In the genomic region with DNA sequence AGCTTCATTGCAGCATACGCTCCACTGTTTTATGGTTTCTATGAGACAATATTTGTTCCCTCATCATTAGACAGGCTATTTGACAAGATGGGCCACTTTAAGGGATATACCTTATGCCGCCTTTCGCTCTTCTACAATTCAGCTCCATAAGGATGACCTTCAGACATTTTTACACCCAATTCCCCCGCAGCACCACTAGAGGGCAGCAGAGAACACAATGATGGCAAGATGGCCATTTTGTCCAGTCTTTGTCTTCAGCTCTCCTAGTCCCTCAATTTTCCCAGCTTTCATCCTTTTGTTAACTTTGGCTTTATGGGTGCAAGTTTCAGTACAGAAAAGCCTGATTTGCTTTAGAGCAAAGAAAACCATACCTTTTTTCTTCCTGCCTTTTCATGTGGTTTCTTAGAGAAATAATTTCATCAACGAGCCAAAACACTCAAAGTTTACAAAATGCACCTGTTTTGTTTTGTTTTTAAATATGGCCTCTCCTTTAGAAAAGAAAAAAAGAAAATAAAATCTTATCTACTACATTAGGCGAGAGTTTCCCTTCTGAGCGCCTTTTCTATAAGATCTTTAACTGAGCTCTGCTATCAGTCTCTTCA, we compare ENCODE assay signal across 8 cellular contexts.
DNase-seq lines count a peak whose midpoint lies in the region; ATAC-seq, FAIRE-seq and TF ChIP-seq lines count a peak whose summit lies in the region.

No MANE protein-coding gene starts in this region.

- H3K36me3 ChIP-seq in DOHH2 (ENCODE audit: control insufficient read depth, low read length) (no peaks in the 10 kb centered on the region), H1 (ENCODE audit: control insufficient read depth in 2 of 4, insufficient read depth in 4 of 4, low read length in 3 of 4) (0 out of 8 replicates have a peak, but pooled peaks cover 0 to 2% (median 0%) of the 10 kb centered on the region in 4 experiments), mucosa of descending colon (ENCODE audit: low read depth) (no peaks in the 10 kb centered on the region)

- H3K9ac ChIP-seq in H1 (replicated peaks in 1 of 4; ENCODE audit: extremely low read depth in 1 of 4, low read depth in 3 of 4, low read length in 3 of 4), result no peak overlapping the region

- H3K27ac ChIP-seq in DOHH2 (ENCODE audit: low read depth, low read length) (no peak overlapping the region), H1 (ENCODE audit: low read depth, low read length) (no peak overlapping the region)

- peak; percentile 90 for TF ChIP-seq CTCF in DOHH2 (IDR thresholded peaks at IDR 0.05; ENCODE audit: low read depth, low read length, poor library complexity, severe bottlenecking)
- peak; percentile 71 to 92 (median 85) for TF ChIP-seq CTCF in H1 (IDR thresholded peaks at IDR 0.05; ENCODE audit: control extremely low read depth in 1 of 3, insufficient read depth in 1 of 3, low read depth in 1 of 3, low read length in 3 of 3)
- TF ChIP-seq CTCF in mucosa of descending colon (IDR thresholded peaks at IDR 0.05), result peak; percentile 72

- no peak overlapping the region for H4K91ac ChIP-seq in H1 (replicated peaks; ENCODE audit: insufficient read length, low read length)

- no peaks in the 10 kb centered on the region; the same call in 1 of the 2 replicates for H3K23me2 ChIP-seq in H1 (ENCODE audit: low read depth, low read length)

- H2BK12ac ChIP-seq in H1 (ENCODE audit: low read depth, low read length), result no peak overlapping the region

- no peaks in the 10 kb centered on the region for H3K79me1 ChIP-seq in H1 (ENCODE audit: low read depth, low read length)

- no peak overlapping the region for H2BK20ac ChIP-seq in H1 (ENCODE audit: low read length)

- no peak overlapping the region for H3K23ac ChIP-seq in H1 (ENCODE audit: insufficient read length)

- H3K79me2 ChIP-seq in DOHH2 (ENCODE audit: control insufficient read depth, low read length) (no peaks in the 10 kb centered on the region), H1 (ENCODE audit: control insufficient read depth in 1 of 2, insufficient read depth in 2 of 2, low read length in 2 of 2) (no peaks in the 10 kb centered on the region)

- peak; percentile 48 for ATAC-seq in HG03060 (IDR thresholded peaks at IDR 0.05; ENCODE audit: low read depth, unreplicated experiment)
- peak; percentile 91 for ATAC-seq in mucosa of descending colon
- ATAC-seq in HG03280 (IDR thresholded peaks at IDR 0.05; ENCODE audit: unreplicated experiment), result no peak

- H3K56ac ChIP-seq in H1 (replicated peaks; ENCODE audit: insufficient read length, low read depth, low read length), result no peak overlapping the region

- peak; percentile 96 to 98 for TF ChIP-seq RAD21 in H1 (IDR thresholded peaks at IDR 0.05 in 1 of 2, conservative IDR thresholded peaks at IDR 0.05 in 1 of 2; ENCODE audit: low read depth in 2 of 2, low read length in 2 of 2)

- no peak overlapping the region for H2AK5ac ChIP-seq in H1 (ENCODE audit: low read depth, low read length)

- 66% methylated on average over 7 of the region's 7 CpGs; no CpG with 5 or more reads in 1 of the 2 experiments for WGBS in H1 (ENCODE audit: extremely low coverage in 1 of 2, insufficient coverage in 1 of 2, insufficient read length in 1 of 2, insufficient replicate concordance in 2 of 2, low coverage in 1 of 2, low lambda C conversion rate in 2 of 2, missing lambda C conversion rate in 1 of 2), 2 experiments

- no peaks in the 10 kb centered on the region for H3K27me3 ChIP-seq in DOHH2 (ENCODE audit: control insufficient read depth, low read length)
- no peaks in the 10 kb centered on the region for H3K27me3 ChIP-seq in H1 (replicated peaks in 1 of 4; ENCODE audit: control insufficient read depth in 3 of 4, extremely low read depth in 1 of 4, insufficient read depth in 3 of 4, low read length in 3 of 4)

- no peak overlapping the region for H2BK120ac ChIP-seq in H1 (replicated peaks; ENCODE audit: low read depth, low read length)

- H3K9me3 ChIP-seq in DOHH2 (ENCODE audit: control insufficient read depth, insufficient read depth, low read length) (no peaks in the 10 kb centered on the region), H1 (ENCODE audit: insufficient read depth in 2 of 2, low read depth in 1 of 2, low read length in 1 of 2) (no peaks in the 10 kb centered on the region), mucosa of descending colon (no peaks in the 10 kb centered on the region)

- DNase-seq in NCI-H510A (lab: John Stamatoyannopoulos, UW), result peak; percentile 46
- peak; percentile 20 to 30 for DNase-seq in activated CD4-positive, alpha-beta T cell treated with anti-CD3 and anti-CD28 coated beads, Interleukin-2, amount 50 U/mL, for 4 hours
- DNase-seq in H1 (ENCODE audit: low read depth in 1 of 2, low spot score in 2 of 2), result peak; percentile 33 to 84
- DNase-seq in mucosa of descending colon, result peak in 2 of 3 donors; percentile 68 to 77
- DNase-seq in stimulated activated CD8-positive, alpha-beta memory T cell treated with anti-CD3 and anti-CD28 coated beads, Interleukin-7, amount 100 ng/mL, for 4 hours (ENCODE audit: low read depth in 2 of 2), result peak; percentile 16 to 17

- H3F3A ChIP-seq in DOHH2 (ENCODE audit: control insufficient read depth, insufficient read depth), result no peaks in the 10 kb centered on the region

- H3K4me3 ChIP-seq in DOHH2 (ENCODE audit: low read length), result no peak overlapping the region
- no peak overlapping the region for H3K4me3 ChIP-seq in H1 (ENCODE audit: extremely low read depth in 1 of 4, insufficient read depth in 2 of 4, low read depth in 3 of 4, low read length in 4 of 4)
- H3K4me3 ChIP-seq in mucosa of descending colon, result no peak overlapping the region

- H3K4ac ChIP-seq in H1 (replicated peaks; ENCODE audit: insufficient read length, low read depth, low read length), result no peak overlapping the region

- intact Hi-C loops in mucosa of descending colon (cut with DNase I, micrococcal nuclease), result loop anchor here (2.0 to 10.0 kb wide), 4 partner anchors 351 to 833 kb away; no protein-coding TSS in a partner anchor

- no peak overlapping the region for H2BK5ac ChIP-seq in H1 (ENCODE audit: low read depth, low read length)

- no peak overlapping the region for H3K4me2 ChIP-seq in DOHH2 (ENCODE audit: low read length)
- H3K4me2 ChIP-seq in H1 (ENCODE audit: insufficient read depth in 1 of 2, low read depth in 2 of 2, low read length in 2 of 2), result no peak overlapping the region

- POLR2A ChIA-PET in H1 (lab: Charles Lee; ENCODE audit: partially characterized antibody), result no interaction called here

- H3K9me2 ChIP-seq in DOHH2 (replicated peaks; ENCODE audit: control insufficient read depth, low read length), result no peaks in the 10 kb centered on the region

- H2BK15ac ChIP-seq in H1 (ENCODE audit: low read length), result no peak overlapping the region

- H2AFZ ChIP-seq in H1 (ENCODE audit: low read length), result peak overlapping the region; percentile 27; the same call in 1 of the 2 replicates

- CTCF ChIA-PET in H1 (lab: Charles Lee; ENCODE audit: partially characterized antibody), result interaction anchor here (0.6 to 3.9 kb wide), 64 partner anchors 8 to 1207 kb away, joined by 3 to 41 read pairs (median 3); no protein-coding TSS in a partner anchor

- no peak overlapping the region for H4K8ac ChIP-seq in H1 (ENCODE audit: extremely low read depth, insufficient read depth, low read length)

- H3K4me1 ChIP-seq in DOHH2 (ENCODE audit: control insufficient read depth, low read length) (no peaks in the 10 kb centered on the region), H1 (replicated peaks in 1 of 4; ENCODE audit: control insufficient read depth in 3 of 4, insufficient read depth in 4 of 4, low read length in 3 of 4) (peaks cover 0 to 3% (median 0%) of the 10 kb centered on the region in 4 experiments; a peak in 1 of 7 replicates), mucosa of descending colon (ENCODE audit: low read depth) (no peaks in the 10 kb centered on the region)

- no peak overlapping the region for H3K18ac ChIP-seq in H1 (ENCODE audit: extremely low read depth, low read length)

- no peak overlapping the region for H3K14ac ChIP-seq in H1 (ENCODE audit: insufficient read length)

- TF ChIP-seq POLR2A in H1 (IDR thresholded peaks at IDR 0.05; ENCODE audit: control extremely low read depth in 1 of 2, low read depth in 2 of 2, low read length in 2 of 2), result no peak

- peak; percentile 97 for FAIRE-seq in H1 (lab: Jason Lieb, UNC)

- TF ChIP-seq EP300 in H1 (IDR thresholded peaks at IDR 0.05; ENCODE audit: borderline replicate concordance in 1 of 2, low read depth in 2 of 2, low read length in 2 of 2), result no peak

- H4K20me1 ChIP-seq in DOHH2 (ENCODE audit: control insufficient read depth, insufficient read depth, low read depth, low read length) (no peaks in the 10 kb centered on the region), H1 (replicated peaks in 1 of 2; ENCODE audit: control insufficient read depth in 1 of 2, insufficient read depth in 2 of 2, low read length in 2 of 2) (no peaks in the 10 kb centered on the region)

- no peak overlapping the region for H4K5ac ChIP-seq in H1 (ENCODE audit: insufficient read length, low read depth, low read length)

TF ChIP-seq in H1, 55 proteins besides CTCF, POLR2A, EP300 and RAD21:
- TF ChIP-seq MAFK (IDR thresholded peaks at IDR 0.05; ENCODE audit: low read depth, low read length), result no peak
- no peak for TF ChIP-seq KDM5A (IDR thresholded peaks at IDR 0.05; ENCODE audit: low read length)
- TF ChIP-seq PHF8 (conservative IDR thresholded peaks at IDR 0.05; ENCODE audit: low read depth, low read length), result no peak
- no peak for TF ChIP-seq HDAC2 (IDR thresholded peaks at IDR 0.05; ENCODE audit: borderline replicate concordance in 1 of 2, low read depth in 2 of 2, low read length in 2 of 2)
- TF ChIP-seq TAF1 (IDR thresholded peaks at IDR 0.05; ENCODE audit: low read depth, low read length), result no peak
- peak; percentile 95 for TF ChIP-seq YY1 (IDR thresholded peaks at IDR 0.05; ENCODE audit: low read depth, low read length)
- no peak for TF ChIP-seq SP1 (IDR thresholded peaks at IDR 0.05; ENCODE audit: low read depth, low read length)

Comparison
In these comparisons a context has a peak if more than half of its experiments do, and no peak if none do; other contexts are left out.
1. DNase-seq: peak in every context shown above with its lines; median percentile 72 in mucosa of descending colon; 58 in H1; 46 in NCI-H510A; 25 in activated CD4-positive, alpha-beta T cell treated with anti-CD3 and anti-CD28 coated beads, Interleukin-2, amount 50 U/mL, for 4 hours; 16 in stimulated activated CD8-positive, alpha-beta memory T cell treated with anti-CD3 and anti-CD28 coated beads, Interleukin-7, amount 100 ng/mL, for 4 hours.